In genomic region chr2:240982821-240983281, GRCh38 we compare ENCODE assay signal across 19 cellular contexts. TPM values are rescaled to one million over a fixed set of nuclear protein-coding genes. Genes with fewer than 3 reads are reported as not detected.
DNase-seq lines count a peak whose midpoint lies in the region; ATAC-seq and TF ChIP-seq lines count a peak whose summit lies in the region.
"Had no signal": no experiment of that assay in that cellular context is flagged by ENCODE, and none has a peak within 500 bp of the region (broad histone marks: within the 10 kb centered on the region; RNA-seq: fewer than 3 reads in every experiment).

No MANE protein-coding gene starts in this region.

- intact Hi-C loops in heart left ventricle (cut with DNase I) (loop anchor here in 1 of 10 donors (10.0 kb wide), 1 partner anchor 128 kb away; no protein-coding TSS in a partner anchor), sigmoid colon (cut with DNase I) (no loop called here)

- 81 to 91% (median 84%) methylated on average over 5 to 8 of the region's 8 CpGs for WGBS in heart left ventricle, 4 donors
- 85 to 86% methylated on average over 8 of the region's 8 CpGs for WGBS in sigmoid colon, 2 donors

- peak in 1 of 4 donors; percentile 5 for ATAC-seq in heart left ventricle

- H3K36me3 ChIP-seq in BLaER1 = no peaks in the 10 kb centered on the region
- no peaks in the 10 kb centered on the region for H3K36me3 ChIP-seq in HEK293 (ENCODE audit: control insufficient read depth in 2 of 2, insufficient read depth in 1 of 2, low read length in 2 of 2)
- H3K36me3 ChIP-seq in heart left ventricle = no peaks in the 10 kb centered on the region
- no peaks in the 10 kb centered on the region for H3K36me3 ChIP-seq in sigmoid colon
- H3K36me3 ChIP-seq: MG63, neural progenitor cell, stomach, thyroid gland had no signal

- H3K9ac ChIP-seq in BLaER1 = no peak overlapping the region
- H3K9ac ChIP-seq: neural progenitor cell had no signal

- H3K27ac ChIP-seq in BLaER1 = no peak overlapping the region
- H3K27ac ChIP-seq in HEK293 (ENCODE audit: extremely low read depth, low read depth, low read length) = no peak overlapping the region
- H3K27ac ChIP-seq in heart left ventricle = no peak overlapping the region
- no peak overlapping the region for H3K27ac ChIP-seq in sigmoid colon
- H3K27ac ChIP-seq: C4-2B, neural progenitor cell, stomach, thyroid gland had no signal

- H3K4me1 ChIP-seq in BLaER1 (peaks cover 50% of the 10 kb centered on the region), HEK293 (ENCODE audit: control insufficient read depth, insufficient read depth, low read length) (peaks cover 15% of the 10 kb centered on the region), heart left ventricle (peaks cover 0 to 21% (median 12%) of the 10 kb centered on the region in 12 donors), sigmoid colon (peaks cover 0 to 9% (median 3%) of the 10 kb centered on the region in 4 donors)
- H3K4me1 ChIP-seq: neural progenitor cell had no signal

- no peak overlapping the region for H3K4me3 ChIP-seq in BLaER1
- H3K4me3 ChIP-seq in HEK293 (ENCODE audit: low read depth, low read length) = no peak overlapping the region
- no peak overlapping the region for H3K4me3 ChIP-seq in heart left ventricle
- H3K4me3 ChIP-seq in sigmoid colon = no peak overlapping the region
- H3K4me3 ChIP-seq: K562, MG63, neural progenitor cell, thyroid gland had no signal

- TF ChIP-seq POLR2A in heart left ventricle (IDR thresholded peaks at IDR 0.05) (no peak), sigmoid colon (IDR thresholded peaks at IDR 0.05) (no peak)

- H3K27me3 ChIP-seq in BLaER1 (peaks cover 9% of the 10 kb centered on the region; the same call in 1 of the 2 replicates), heart left ventricle (peaks cover 0 to 14% (median 0%) of the 10 kb centered on the region in 9 donors), sigmoid colon (peaks cover 0 to 38% (median 17%) of the 10 kb centered on the region in 3 donors)
- H3K27me3 ChIP-seq: MG63, thyroid gland had no signal

- CTCF ChIA-PET in HEK293 (lab: Yijun Ruan, JAX) = interaction anchor here (0.8 to 1.9 kb wide), 13 partner anchors 11 to 336 kb away, joined by 3 to 10 read pairs (median 4); partner anchors contain the start of gene MTERF4

- POLR2A ChIA-PET in HEK293 (lab: Yijun Ruan, JAX) = no interaction called here

- DNase-seq in heart left ventricle = peak in 4 of 5 donors; percentile 3 to 54 (median 20)
- DNase-seq in sigmoid colon = peak; percentile 57
- no peak for DNase-seq in immature natural killer cell
- no peak for DNase-seq in NCI-H1417 (lab: John Stamatoyannopoulos, UW)
- DNase-seq in activated CD4-positive, alpha-beta T cell treated with anti-CD3 and anti-CD28 coated beads, Interleukin-2, amount 50 U/mL, for 1 hour = no peak
- DNase-seq: HCEC 1CT, kidney glomerular epithelial cell, MG63, NCI-H2029 treated with DMSO at 0.1 percent for 48 hours had no signal

- no peaks in the 10 kb centered on the region for H3K4me1 Mint-ChIP-seq in immature natural killer cell

- no peaks in the 10 kb centered on the region for H3K9me3 ChIP-seq in BLaER1
- H3K9me3 ChIP-seq in HEK293 (ENCODE audit: control insufficient read depth, insufficient read depth, low read depth, low read length) = no peaks in the 10 kb centered on the region
- H3K9me3 ChIP-seq in heart left ventricle = peaks cover 0 to 2% (median 0%) of the 10 kb centered on the region in 12 donors
- peaks cover 0 to 2% (median 0%) of the 10 kb centered on the region in 4 donors for H3K9me3 ChIP-seq in sigmoid colon
- H3K9me3 ChIP-seq: MG63, stomach, thyroid gland had no signal

- no peaks in the 10 kb centered on the region for H3K36me3 Mint-ChIP-seq in immature natural killer cell
- H3K36me3 Mint-ChIP-seq: brain, memory B cell, neural progenitor cell had no signal

- no peak overlapping the region for H3K27ac Mint-ChIP-seq in immature natural killer cell
- H3K27ac Mint-ChIP-seq: brain, memory B cell, neural progenitor cell had no signal

- peak overlapping the region; percentile 89 for H3K4me2 ChIP-seq in BLaER1

- no peak for TF ChIP-seq CTCF in HEK293 (tag by site-specific recombination; IDR thresholded peaks at IDR 0.05)
- no peak for TF ChIP-seq CTCF in heart left ventricle (IDR thresholded peaks at IDR 0.05)
- TF ChIP-seq CTCF in sigmoid colon (IDR thresholded peaks at IDR 0.05) = no peak

- H4K20me1 ChIP-seq in BLaER1 = no peaks in the 10 kb centered on the region

- peaks cover 0 to 3% (median 2%) of the 10 kb centered on the region in 3 donors for H3K27me3 Mint-ChIP-seq in immature natural killer cell (ENCODE audit: low read depth in 3 of 3)

- TF ChIP-seq EP300 in sigmoid colon (IDR thresholded peaks at IDR 0.05) = no peak

- no peak overlapping the region for H3K4me3 Mint-ChIP-seq in immature natural killer cell
- H3K4me3 Mint-ChIP-seq: brain; memory B cell; neural progenitor cell; T-helper 1 cell treated with Interleukin-12 subunit alpha and Interleukin-12 subunit beta and Interleukin-4 antibody, amounts not matched to agents 30 μg/mL and 1 μg/mL, for 36 hours had no signal

- H3K9me3 Mint-ChIP-seq in immature natural killer cell = no peaks in the 10 kb centered on the region
- H3K9me3 Mint-ChIP-seq: memory B cell; neural progenitor cell; T-helper 1 cell treated with Interleukin-12 subunit alpha and Interleukin-12 subunit beta and Interleukin-4 antibody, amounts not matched to agents 30 μg/mL and 1 μg/mL, for 36 hours had no signal

TF ChIP-seq in HEK293, 187 proteins besides CTCF, POLR2A, EP300 and RAD21:
- no peak for TF ChIP-seq ZNF518A (tag by site-specific recombination; conservative IDR thresholded peaks at IDR 0.05; ENCODE audit: low read depth)
- no peak for TF ChIP-seq ZNF248 (tag by site-specific recombination; IDR thresholded peaks at IDR 0.05)
- peak; percentile 99 for TF ChIP-seq ZNF391 (tag by site-specific recombination; IDR thresholded peaks at IDR 0.05; ENCODE audit: borderline replicate concordance, low read depth)
- no peak for TF ChIP-seq PRDM10 (tag by site-specific recombination; IDR thresholded peaks at IDR 0.05)

RNA-seq across cellular contexts. Expression of gene SNED1, which starts 15.6 kb away (rescaled TPM):
- 10 to 100 TPM in 2 of 9 donors, 1 to 10 TPM in 7; 3.1 to 14.7 (median 5.6) TPM for total RNA-seq in heart left ventricle
- 1 to 10 TPM; 4.2 to 4.3 TPM for polyA plus RNA-seq in heart left ventricle
- total RNA-seq in sigmoid colon = 10 to 100 TPM in 3 of 4 donors, 1 to 10 TPM in 1; 8.3 to 37.1 (median 17.0) TPM
- 1 to 10 TPM in 2 of 3 donors, under 1 TPM in 1; 0.69 to 6.3 (median 3.0) TPM for polyA plus RNA-seq in sigmoid colon
- under 1 TPM in 2 of 3 donors, not detected in 1; 0.24 to 0.56 TPM for polyA plus RNA-seq in immature natural killer cell

Comparison
In these comparisons a context has a peak if more than half of its experiments do, and no peak if none do; other contexts are left out.
1. DNase-seq: peak in heart left ventricle (4 of 5) and sigmoid colon (single experiment); none in immature natural killer cell (0 of 3), NCI-H1417 (0 of 3) and activated CD4-positive, alpha-beta T cell treated with anti-CD3 and anti-CD28 coated beads, Interleukin-2, amount 50 U/mL, for 1 hour (single experiment).